ENCODE assay signal across 17 cellular contexts in genomic region chr5:90193185-90193822, GRCh38.
A peak's percentile ranks its signal among the peaks of the same experiment; 100 is the strongest.
DNase-seq lines count a peak whose midpoint lies in the region; ATAC-seq and TF ChIP-seq lines count a peak whose summit lies in the region.
"Had no signal": no experiment of that assay in that cellular context is flagged by ENCODE, and none has a peak within 500 bp of the region (broad histone marks: within the 10 kb centered on the region; RNA-seq: fewer than 3 reads in every experiment).

No MANE protein-coding gene starts in this region.

- H3K4me1 ChIP-seq in BE2C (peaks cover 14% of the 10 kb centered on the region), endodermal cell (ENCODE audit: control insufficient read depth, insufficient read depth, low read length) (no peaks in the 10 kb centered on the region)
- H3K4me1 ChIP-seq: HAP-1 had no signal

- no peak for DNase-seq in BE2C
- DNase-seq in M059J (ENCODE audit: low read depth), result peak; percentile 3
- peak; percentile 54 for DNase-seq in endodermal cell
- DNase-seq in stimulated activated effector memory CD8-positive, alpha-beta T cell treated with anti-CD3 and anti-CD28 coated beads, Interleukin-12 subunit alpha, Interleukin-12 subunit beta, amount 100 ng/mL, for 72 hours (ENCODE audit: low spot score in 2 of 2), result no peak
- DNase-seq in hepatic stellate cell (ENCODE audit: low spot score), result no peak
- DNase-seq: 8988T; ACHN; C1 segment of cervical spinal cord; CD4-positive, alpha-beta T cell; DMS153; DND-41; GDM1; IMR-90; KBM-7 had no signal

- H3K27me3 ChIP-seq in BE2C (no peaks in the 10 kb centered on the region), endodermal cell (ENCODE audit: control insufficient read depth, insufficient read depth, low read length, poor library complexity, severe bottlenecking) (no peaks in the 10 kb centered on the region)

- H3K9me3 ChIP-seq in BE2C, result no peaks in the 10 kb centered on the region
- H3K9me3 ChIP-seq in endodermal cell (ENCODE audit: control insufficient read depth, low read length), result no peaks in the 10 kb centered on the region
- H3K9me3 ChIP-seq: HAP-1 had no signal

- no peak overlapping the region for H3K27ac ChIP-seq in endodermal cell (ENCODE audit: low read depth, low read length)

- H3K4me3 Mint-ChIP-seq in endodermal cell, result no peak overlapping the region
- no peak overlapping the region for H3K4me3 Mint-ChIP-seq in stimulated activated effector memory CD8-positive, alpha-beta T cell treated with anti-CD3 and anti-CD28 coated beads, Interleukin-12 subunit alpha, Interleukin-12 subunit beta, amount 100 ng/mL, for 72 hours
- H3K4me3 Mint-ChIP-seq: CD4-positive, alpha-beta T cell had no signal

- no peaks in the 10 kb centered on the region for H3K27me3 Mint-ChIP-seq in endodermal cell (ENCODE audit: insufficient read depth)

- no peak overlapping the region for H3K9ac ChIP-seq in endodermal cell (ENCODE audit: extremely low read depth, low read length, poor library complexity, severe bottlenecking)

- 92 to 100% methylated on average over 2 of the region's 2 CpGs for WGBS in endodermal cell (ENCODE audit: insufficient coverage in 1 of 2, insufficient read length in 1 of 2), 2 experiments

- TF ChIP-seq CTCF in BE2C (IDR thresholded peaks at IDR 0.05; ENCODE audit: low read depth, low read length) (peak; percentile 6; the same call in 1 of the 2 replicates), endodermal cell (conservative IDR thresholded peaks at IDR 0.05) (peak; percentile 46)

- no peak overlapping the region for H3K27ac Mint-ChIP-seq in endodermal cell
- H3K27ac Mint-ChIP-seq in stimulated activated effector memory CD8-positive, alpha-beta T cell treated with anti-CD3 and anti-CD28 coated beads, Interleukin-12 subunit alpha, Interleukin-12 subunit beta, amount 100 ng/mL, for 72 hours, result no peak overlapping the region
- H3K27ac Mint-ChIP-seq: CD4-positive, alpha-beta T cell had no signal

- H3K4me1 Mint-ChIP-seq in endodermal cell, result peaks cover 6% of the 10 kb centered on the region
- no peaks in the 10 kb centered on the region for H3K4me1 Mint-ChIP-seq in stimulated activated effector memory CD8-positive, alpha-beta T cell treated with anti-CD3 and anti-CD28 coated beads, Interleukin-12 subunit alpha, Interleukin-12 subunit beta, amount 100 ng/mL, for 72 hours

- H3K4me3 ChIP-seq in BE2C (ENCODE audit: low read depth, low read length), result no peak overlapping the region
- no peak overlapping the region for H3K4me3 ChIP-seq in endodermal cell (ENCODE audit: low read length)
- H3K4me3 ChIP-seq: HAP-1 had no signal

- no peaks in the 10 kb centered on the region for H3K9me3 Mint-ChIP-seq in endodermal cell
- peaks cover 6% of the 10 kb centered on the region for H3K9me3 Mint-ChIP-seq in stimulated activated effector memory CD8-positive, alpha-beta T cell treated with anti-CD3 and anti-CD28 coated beads, Interleukin-12 subunit alpha, Interleukin-12 subunit beta, amount 100 ng/mL, for 72 hours

- H3K36me3 Mint-ChIP-seq in endodermal cell (ENCODE audit: low read depth), result no peaks in the 10 kb centered on the region
- no peaks in the 10 kb centered on the region for H3K36me3 Mint-ChIP-seq in stimulated activated effector memory CD8-positive, alpha-beta T cell treated with anti-CD3 and anti-CD28 coated beads, Interleukin-12 subunit alpha, Interleukin-12 subunit beta, amount 100 ng/mL, for 72 hours

- ATAC-seq in stimulated activated effector memory CD8-positive, alpha-beta T cell treated with anti-CD3 and anti-CD28 coated beads, Interleukin-12 subunit alpha, Interleukin-12 subunit beta, amount 100 ng/mL, for 72 hours, result peak; percentile 48
- ATAC-seq in GM21367 (IDR thresholded peaks at IDR 0.05; ENCODE audit: unreplicated experiment) (no peak), GM21526 (IDR thresholded peaks at IDR 0.05; ENCODE audit: low FRiP score, unreplicated experiment) (no peak)

- H3K36me3 ChIP-seq in BE2C (no peaks in the 10 kb centered on the region), endodermal cell (ENCODE audit: control insufficient read depth, insufficient read depth, low read length) (no peaks in the 10 kb centered on the region)
- H3K36me3 ChIP-seq: HAP-1 had no signal

Comparison
In these comparisons a context has a peak if more than half of its experiments do, and no peak if none do; other contexts are left out.
1. DNase-seq: peak in M059J (single experiment) and endodermal cell (single experiment); none in BE2C (single experiment), stimulated activated effector memory CD8-positive, alpha-beta T cell treated with anti-CD3 and anti-CD28 coated beads, Interleukin-12 subunit alpha, Interleukin-12 subunit beta, amount 100 ng/mL, for 72 hours (0 of 2) and hepatic stellate cell (single experiment).